In genomic region chr13:103866041-103866440, GRCh38 we compare ENCODE assay signal across 30 cellular contexts.
"Had no signal": no experiment of that assay in that cellular context is flagged by ENCODE, and none has a peak within 500 bp of the region (broad histone marks: within the 10 kb centered on the region; RNA-seq: fewer than 3 reads in every experiment).

No MANE protein-coding gene starts in this region.

- H3K27me3 ChIP-seq: right lobe of liver had no signal

- H3K36me3 Mint-ChIP-seq: activated naive CD4-positive, alpha-beta T cell treated with anti-CD3 and anti-CD28 coated beads, Interleukin-2, amount 50 U/mL, for 24 hours; naive B cell; stimulated activated effector memory CD8-positive, alpha-beta T cell treated with anti-CD3 and anti-CD28 coated beads, Interleukin-12 subunit alpha, Interleukin-12 subunit beta, amount 100 ng/mL, for 72 hours had no signal

- H3K4me1 ChIP-seq: right lobe of liver had no signal

- H3K4me1 Mint-ChIP-seq: activated naive CD4-positive, alpha-beta T cell treated with anti-CD3 and anti-CD28 coated beads, Interleukin-2, amount 50 U/mL, for 24 hours; activated naive CD8-positive, alpha-beta T cell treated with anti-CD3 and anti-CD28 coated beads, Interleukin-2, amount 50 U/mL, for 24 hours; central memory CD8-positive, alpha-beta T cell; naive B cell; stimulated activated effector memory CD8-positive, alpha-beta T cell treated with anti-CD3 and anti-CD28 coated beads, Interleukin-12 subunit alpha, Interleukin-12 subunit beta, amount 100 ng/mL, for 72 hours had no signal

- H3K9me3 Mint-ChIP-seq: activated naive CD4-positive, alpha-beta T cell treated with anti-CD3 and anti-CD28 coated beads, Interleukin-2, amount 50 U/mL, for 24 hours; stimulated activated naive CD8-positive, alpha-beta T cell treated with anti-CD3 and anti-CD28 coated beads, Interleukin-15, Interleukin-2, amounts not matched to agents 100 ng/mL and 50 ng/mL, for 24 hours; T-helper 1 cell treated with Interleukin-12 subunit alpha and Interleukin-12 subunit beta and Interleukin-4 antibody, amounts not matched to agents 30 μg/mL and 1 μg/mL, for 36 hours had no signal

- H3K27ac ChIP-seq: epithelial cell of prostate, right lobe of liver, thoracic aorta had no signal

- H3K4me3 Mint-ChIP-seq: activated CD8-positive, alpha-beta T cell treated with anti-CD3 and anti-CD28 coated beads for 36 hours; activated naive CD4-positive, alpha-beta T cell treated with anti-CD3 and anti-CD28 coated beads, Interleukin-2, amount 50 U/mL, for 24 hours; activated naive CD8-positive, alpha-beta T cell treated with anti-CD3 and anti-CD28 coated beads, Interleukin-2, amount 50 U/mL, for 24 hours; central memory CD8-positive, alpha-beta T cell; naive B cell; stimulated activated effector memory CD8-positive, alpha-beta T cell treated with anti-CD3 and anti-CD28 coated beads, Interleukin-12 subunit alpha, Interleukin-12 subunit beta, amount 100 ng/mL, for 72 hours; stimulated activated naive CD8-positive, alpha-beta T cell treated with anti-CD3 and anti-CD28 coated beads, Interleukin-15, Interleukin-2, amounts not matched to agents 100 ng/mL and 50 ng/mL, for 24 hours; T-helper 1 cell treated with Interleukin-12 subunit alpha and Interleukin-12 subunit beta and Interleukin-4 antibody, amounts not matched to agents 30 μg/mL and 1 μg/mL, for 36 hours had no signal

- H3K27ac Mint-ChIP-seq: activated CD8-positive, alpha-beta T cell treated with anti-CD3 and anti-CD28 coated beads for 36 hours; activated naive CD4-positive, alpha-beta T cell treated with anti-CD3 and anti-CD28 coated beads, Interleukin-2, amount 50 U/mL, for 24 hours; activated naive CD8-positive, alpha-beta T cell treated with anti-CD3 and anti-CD28 coated beads, Interleukin-2, amount 50 U/mL, for 24 hours; activated T-helper 2 cell treated with anti-CD3 and anti-CD28 coated beads, Interferon-gamma antibody, Interleukin-2, Interleukin-4, amounts not matched to agents 10 μg/mL and 5 μg/mL and 100 μg/mL, durations not matched to agents 14 hours and 24 hours and 36 hours; naive B cell; stimulated activated effector memory CD8-positive, alpha-beta T cell treated with anti-CD3 and anti-CD28 coated beads, Interleukin-12 subunit alpha, Interleukin-12 subunit beta, amount 100 ng/mL, for 72 hours; stimulated activated naive CD8-positive, alpha-beta T cell treated with anti-CD3 and anti-CD28 coated beads, Interleukin-15, Interleukin-2, amounts not matched to agents 100 ng/mL and 50 ng/mL, for 24 hours; T-helper 1 cell treated with Interleukin-12 subunit alpha and Interleukin-12 subunit beta and Interleukin-4 antibody, amounts not matched to agents 30 μg/mL and 1 μg/mL, for 36 hours had no signal

- DNase-seq: activated CD4-positive, alpha-beta T cell treated with anti-CD3 and anti-CD28 coated beads for 1 hour; activated CD4-positive, alpha-beta T cell treated with anti-CD3 and anti-CD28 coated beads, Interleukin-2, amount 50 U/mL, for 1 hour; activated CD8-positive, alpha-beta T cell treated with anti-CD3 and anti-CD28 coated beads for 36 hours; activated naive CD8-positive, alpha-beta T cell treated with anti-CD3 and anti-CD28 coated beads, Interleukin-2, amount 50 U/mL, for 24 hours; activated T-cell treated with anti-CD3 and anti-CD28 coated beads, Interleukin-2, amount 50 U/mL, for 48 hours; amygdala; dermis blood vessel endothelial cell; effector CD4-positive, alpha-beta T cell; islet precursor cell; left ventricle myocardium superior; naive B cell; right lobe of liver; stimulated activated CD4-positive, alpha-beta T cell treated with anti-CD3 and anti-CD28 coated beads, Interleukin-12 subunit alpha, Interleukin-12 subunit beta, amount 100 ng/mL, for 4 hours; stimulated activated CD4-positive, alpha-beta T cell treated with anti-CD3 and anti-CD28 coated beads, Interleukin-4, amount 100 ng/mL, for 1 hour; SW 1271; T1000; trophoblast cell had no signal

- H3K36me3 ChIP-seq: right lobe of liver, thoracic aorta had no signal

- FAIRE-seq: bronchial epithelial cell, colon, endometrium, frontal cortex, urothelium cell line had no signal

- H3K9me3 ChIP-seq: right lobe of liver, thoracic aorta had no signal

- ATAC-seq: activated CD8-positive, alpha-beta T cell treated with anti-CD3 and anti-CD28 coated beads for 36 hours; activated naive CD8-positive, alpha-beta T cell treated with anti-CD3 and anti-CD28 coated beads, Interleukin-2, amount 50 U/mL, for 24 hours; left ventricle myocardium superior; right lobe of liver; stimulated activated effector memory CD8-positive, alpha-beta T cell treated with anti-CD3 and anti-CD28 coated beads, Interleukin-12 subunit alpha, Interleukin-12 subunit beta, amount 100 ng/mL, for 72 hours had no signal

- H3K4me3 ChIP-seq: right lobe of liver, thoracic aorta had no signal

- H3K27me3 Mint-ChIP-seq: activated CD8-positive, alpha-beta T cell treated with anti-CD3 and anti-CD28 coated beads for 36 hours; activated naive CD4-positive, alpha-beta T cell treated with anti-CD3 and anti-CD28 coated beads, Interleukin-2, amount 50 U/mL, for 24 hours; activated naive CD8-positive, alpha-beta T cell treated with anti-CD3 and anti-CD28 coated beads, Interleukin-2, amount 50 U/mL, for 24 hours; central memory CD8-positive, alpha-beta T cell; naive B cell; stimulated activated naive CD8-positive, alpha-beta T cell treated with anti-CD3 and anti-CD28 coated beads, Interleukin-15, Interleukin-2, amounts not matched to agents 100 ng/mL and 50 ng/mL, for 24 hours had no signal
